Comparison of ENCODE assay signal across 14 cellular contexts in the genomic region with DNA sequence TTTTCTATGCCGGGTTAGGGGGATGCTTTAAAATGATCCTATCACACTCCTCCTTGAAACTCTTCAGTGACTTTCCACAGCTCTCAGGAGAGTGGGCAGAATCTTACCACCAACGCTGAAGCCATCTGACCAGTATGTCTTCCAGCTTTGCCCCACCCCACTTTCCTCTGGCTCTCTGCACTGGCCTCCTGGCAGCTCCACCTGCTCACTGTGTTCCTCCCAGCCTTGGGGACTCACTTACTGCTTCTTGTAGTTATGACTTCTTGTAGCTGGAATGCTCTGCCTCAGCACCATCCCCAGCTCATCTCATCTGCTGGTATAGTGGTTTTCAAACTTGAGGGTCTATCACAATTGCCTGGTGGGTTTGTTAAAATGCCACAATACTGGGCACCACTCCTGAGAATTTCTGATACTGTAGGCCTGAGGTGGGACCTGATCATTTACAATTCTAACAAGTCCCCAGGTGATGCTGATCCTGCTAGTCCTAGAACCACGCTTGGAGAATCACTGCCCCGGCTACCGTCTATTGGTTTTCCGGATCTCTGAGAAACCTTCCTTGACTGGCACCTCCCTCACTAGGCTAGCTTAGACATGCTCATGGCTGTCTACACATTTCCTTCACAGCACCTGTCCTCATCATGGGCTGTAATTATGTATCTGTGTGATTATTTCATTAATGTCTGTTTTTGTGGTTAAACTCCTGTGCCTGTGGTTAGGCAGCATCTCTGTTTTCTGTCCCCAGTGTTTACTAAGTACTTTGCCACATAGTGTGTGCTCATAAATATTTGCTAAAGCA.
DNase-seq lines count a peak whose midpoint lies in the region; ATAC-seq and TF ChIP-seq lines count a peak whose summit lies in the region.
"Had no signal": no experiment of that assay in that cellular context is flagged by ENCODE, and none has a peak within 500 bp of the region (broad histone marks: within the 10 kb centered on the region; RNA-seq: fewer than 3 reads in every experiment).

No MANE protein-coding gene starts in this region.

- WGBS in GM23248 (ENCODE audit: low coverage in 1 of 2, low lambda C conversion rate in 2 of 2, missing lambda C conversion rate in 2 of 2), 2 experiments, result 80 to 86% methylated on average over 6 of the region's 6 CpGs
- WGBS in esophagus muscularis mucosa, result 95% methylated on average over 6 of the region's 6 CpGs
- 81 to 86% (median 85%) methylated on average over 6 of the region's 6 CpGs for WGBS in psoas muscle, 3 donors

- H2AFZ ChIP-seq in GM23248, result no peak overlapping the region

- H3K27ac ChIP-seq in GM23248, result no peak overlapping the region
- peak overlapping the region in 3 of 4 donors; percentile 22 to 78 (median 77) for H3K27ac ChIP-seq in esophagus muscularis mucosa (replicated peaks in 1 of 4)
- H3K27ac ChIP-seq in psoas muscle, result peak overlapping the region; percentile 87
- H3K27ac ChIP-seq: HL-60, neutrophil had no signal

- H3K27me3 ChIP-seq in GM23248 (replicated peaks; ENCODE audit: insufficient read depth), result no peaks in the 10 kb centered on the region
- H3K27me3 ChIP-seq in esophagus muscularis mucosa, result no peaks in the 10 kb centered on the region
- H3K27me3 ChIP-seq in psoas muscle (ENCODE audit: insufficient read depth in 3 of 3, low read length in 2 of 3), result no peaks in the 10 kb centered on the region
- H3K27me3 ChIP-seq: neutrophil had no signal

- no peak overlapping the region for H3K9ac ChIP-seq in GM23248

- TF ChIP-seq CTCF in esophagus muscularis mucosa (IDR thresholded peaks at IDR 0.05), result no peak
- TF ChIP-seq CTCF in psoas muscle (IDR thresholded peaks at IDR 0.05), result no peak
- no peak for TF ChIP-seq CTCF in GM10266 (IDR thresholded peaks at IDR 0.05; ENCODE audit: control insufficient read depth, insufficient read depth, low read depth, missing control alignments)

- in situ Hi-C loops in GM23248 (cut with MboI), result no loop called here

- H3K36me3 ChIP-seq in GM23248 (ENCODE audit: low read depth), result no peaks in the 10 kb centered on the region
- H3K36me3 ChIP-seq in esophagus muscularis mucosa, result no peaks in the 10 kb centered on the region
- no peaks in the 10 kb centered on the region for H3K36me3 ChIP-seq in psoas muscle (ENCODE audit: insufficient read depth in 1 of 2, low read depth in 1 of 2)
- H3K36me3 ChIP-seq: neutrophil had no signal

- no peak for TF ChIP-seq POLR2A in esophagus muscularis mucosa (IDR thresholded peaks at IDR 0.05; ENCODE audit: low read depth)

- no peaks in the 10 kb centered on the region for H3K9me2 ChIP-seq in GM23248 (ENCODE audit: insufficient read depth)

- H3K4me3 ChIP-seq in GM23248 (no peak overlapping the region), esophagus muscularis mucosa (no peak overlapping the region), psoas muscle (no peak overlapping the region)

- no peaks in the 10 kb centered on the region for H3K9me3 ChIP-seq in GM23248 (ENCODE audit: low read depth)
- H3K9me3 ChIP-seq in esophagus muscularis mucosa, result no peaks in the 10 kb centered on the region
- H3K9me3 ChIP-seq in psoas muscle, result no peaks in the 10 kb centered on the region
- H3K9me3 ChIP-seq: neutrophil had no signal

- no peaks in the 10 kb centered on the region for H3K79me2 ChIP-seq in GM23248 (ENCODE audit: insufficient read depth)

- intact Hi-C loops in esophagus muscularis mucosa (cut with DNase I), result no loop called here
- intact Hi-C loops in psoas muscle (cut with DNase I), result loop anchor here in 1 of 2 donors (5.0 kb wide), 2 partner anchors 86 to 334 kb away; a partner anchor contains a TSS

- no peak overlapping the region for H3K4me2 ChIP-seq in GM23248 (ENCODE audit: unreplicated experiment)

- ATAC-seq in psoas muscle, result peak; percentile 30 to 87 (median 70)
- ATAC-seq: HCT116 had no signal

- H4K20me1 ChIP-seq in GM23248 (ENCODE audit: insufficient read depth), result no peaks in the 10 kb centered on the region

- H3K4me1 ChIP-seq in GM23248 (ENCODE audit: insufficient read depth) (peaks cover 27% of the 10 kb centered on the region), esophagus muscularis mucosa (peaks cover 31 to 40% (median 32%) of the 10 kb centered on the region in 4 donors), psoas muscle (peaks cover 35% of the 10 kb centered on the region)

- H3F3A ChIP-seq in GM23248 (ENCODE audit: insufficient read depth), result peaks cover 15% of the 10 kb centered on the region

- no peak for TF ChIP-seq EP300 in esophagus muscularis mucosa (IDR thresholded peaks at IDR 0.05)

- DNase-seq in GM23248, result peak; percentile 57
- DNase-seq in NCI-H2081 (lab: John Stamatoyannopoulos, UW), result peak; percentile 17 to 77
- no peak for DNase-seq in esophagus muscularis mucosa (ENCODE audit: extremely low spot score)
- peak; percentile 58 to 87 for DNase-seq in psoas muscle
- DNase-seq in iPS-NIHi7 (ENCODE audit: extremely low spot score), result no peak
- DNase-seq in HK-2 (ENCODE audit: unreplicated experiment), result no peak
- no peak for DNase-seq in GM10266 (ENCODE audit: extremely low spot score)
- DNase-seq: CD4-positive, alpha-beta T cell; NCI-H82; small intestine; T-helper 9 cell had no signal

Comparison
In these comparisons a context has a peak if more than half of its experiments do, and no peak if none do; other contexts are left out.
1. DNase-seq: peak in GM23248 (single experiment), NCI-H2081 (2 of 2) and psoas muscle (2 of 2); none in esophagus muscularis mucosa (single experiment), iPS-NIHi7 (single experiment), HK-2 (single experiment) and GM10266 (single experiment).